ENCODE assay signal across 9 cellular contexts in the genomic region with DNA sequence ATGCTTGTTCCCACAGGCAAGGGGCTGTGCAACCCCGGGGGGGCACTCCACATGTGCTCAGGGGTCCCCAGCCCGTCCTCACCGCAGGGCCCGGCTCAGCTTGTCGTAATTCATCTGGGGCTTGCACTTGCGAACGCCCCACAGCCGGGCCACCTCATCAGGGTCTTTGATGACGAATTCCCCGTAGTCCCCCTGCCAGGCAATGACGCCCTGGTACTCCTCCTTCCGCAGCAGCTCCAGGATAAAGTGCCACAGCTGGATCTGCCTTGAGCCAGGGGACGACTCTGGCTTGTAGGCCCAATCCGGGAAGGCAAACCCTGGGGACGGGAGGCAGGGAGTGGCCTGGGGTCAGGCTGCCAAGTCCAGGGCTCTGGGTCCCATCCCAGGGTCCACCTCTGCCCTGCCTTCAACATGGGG. TPM values are rescaled to one million over a fixed set of nuclear protein-coding genes. Genes with fewer than 3 reads are reported as not detected.
A peak's percentile ranks its signal among the peaks of the same experiment; 100 is the strongest.
DNase-seq lines count a peak whose midpoint lies in the region; ATAC-seq and TF ChIP-seq lines count a peak whose summit lies in the region.
"Had no signal": no experiment of that assay in that cellular context is flagged by ENCODE, and none has a peak within 500 bp of the region (broad histone marks: within the 10 kb centered on the region; RNA-seq: fewer than 3 reads in every experiment).

No MANE protein-coding gene starts in this region.

- H3K79me2 ChIP-seq in mesendoderm (ENCODE audit: control insufficient read depth, insufficient read depth, low read length): peaks cover 33% of the 10 kb centered on the region

- H3K27ac Mint-ChIP-seq in activated CD4-positive, alpha-beta T cell treated with anti-CD3 and anti-CD28 coated beads, Interleukin-2, amount 10 ng/mL, durations not matched to agents 7 days and 5 days: peak overlapping the region; percentile 81

- H3K4me3 Mint-ChIP-seq in activated CD4-positive, alpha-beta T cell treated with anti-CD3 and anti-CD28 coated beads, Interleukin-2, amount 10 ng/mL, durations not matched to agents 7 days and 5 days: no peak overlapping the region

- DNase-seq in activated CD4-positive, alpha-beta T cell treated with anti-CD3 and anti-CD28 coated beads, Interleukin-2, amount 10 ng/mL, durations not matched to agents 7 days and 5 days: no peak
- DNase-seq in activated CD4-positive, alpha-beta T cell treated with anti-CD3 and anti-CD28 coated beads for 4 hours: no peak
- DNase-seq in breast epithelium (ENCODE audit: low spot score in 2 of 2) (peak in 1 of 2 donors; percentile 22), mesendoderm (no peak), thyroid gland (no peak), NCI-H526 (lab: John Stamatoyannopoulos, UW) (no peak)
- DNase-seq in effector CD4-positive, alpha-beta T cell: no peak

- WGBS in mesendoderm (ENCODE audit: extremely low coverage, insufficient coverage, low lambda C conversion rate): no CpG with 5 or more reads among the region's 15 CpGs
- WGBS in thyroid gland, 2 donors: 63 to 71% methylated on average over 6 to 12 of the region's 15 CpGs

- H2BK15ac ChIP-seq in mesendoderm (replicated peaks; ENCODE audit: low read depth): no peak overlapping the region

- H3K9me3 Mint-ChIP-seq in activated CD4-positive, alpha-beta T cell treated with anti-CD3 and anti-CD28 coated beads, Interleukin-2, amount 10 ng/mL, durations not matched to agents 7 days and 5 days: no peaks in the 10 kb centered on the region

- no peak overlapping the region for H4K8ac ChIP-seq in mesendoderm (ENCODE audit: low read depth, low read length)

- H3K18ac ChIP-seq in mesendoderm (ENCODE audit: low read length): no peak overlapping the region

- POLR2A ChIA-PET in activated CD4-positive, alpha-beta T cell treated with anti-CD3 and anti-CD28 coated beads, Interleukin-2, amount 10 ng/mL, durations not matched to agents 7 days and 5 days (lab: Charles Lee): no interaction called here

- H3K36me3 Mint-ChIP-seq in activated CD4-positive, alpha-beta T cell treated with anti-CD3 and anti-CD28 coated beads, Interleukin-2, amount 10 ng/mL, durations not matched to agents 7 days and 5 days (ENCODE audit: low read depth): no peaks in the 10 kb centered on the region

- H3K4me3 ChIP-seq in breast epithelium (peak overlapping the region; percentile 7 to 98 (median 20)), mesendoderm (ENCODE audit: low read length) (no peak overlapping the region), thyroid gland (replicated peaks in 1 of 3) (no peak overlapping the region)

- H3K27me3 Mint-ChIP-seq in activated CD4-positive, alpha-beta T cell treated with anti-CD3 and anti-CD28 coated beads, Interleukin-2, amount 10 ng/mL, durations not matched to agents 7 days and 5 days: no peaks in the 10 kb centered on the region

- no peak overlapping the region for H2BK120ac ChIP-seq in mesendoderm (ENCODE audit: low read depth, low read length)

- H3K79me1 ChIP-seq in mesendoderm (ENCODE audit: low read length): peaks cover 21% of the 10 kb centered on the region

- H3K9ac ChIP-seq in mesendoderm (ENCODE audit: low read length): no peak overlapping the region

- no peak overlapping the region for H4K5ac ChIP-seq in mesendoderm (ENCODE audit: low read length)

- TF ChIP-seq CTCF in breast epithelium (IDR thresholded peaks at IDR 0.05) (no peak), thyroid gland (IDR thresholded peaks at IDR 0.05) (no peak)

- no peak overlapping the region for H2BK5ac ChIP-seq in mesendoderm (ENCODE audit: low read length)

- H3K36me3 ChIP-seq in breast epithelium (no peaks in the 10 kb centered on the region), mesendoderm (ENCODE audit: control insufficient read depth, insufficient read depth, low read length) (peaks cover 8% of the 10 kb centered on the region), thyroid gland (peaks cover 0 to 12% of the 10 kb centered on the region in 2 donors)

- H3K9me3 ChIP-seq in breast epithelium (no peaks in the 10 kb centered on the region), thyroid gland (no peaks in the 10 kb centered on the region)

- no peak overlapping the region for H2AK5ac ChIP-seq in mesendoderm (ENCODE audit: low read length)

- H3K27me3 ChIP-seq in breast epithelium (no peaks in the 10 kb centered on the region), mesendoderm (ENCODE audit: insufficient read depth, low read length, poor library complexity) (no peaks in the 10 kb centered on the region), thyroid gland (no peaks in the 10 kb centered on the region)

- H3K4me2 ChIP-seq in mesendoderm (ENCODE audit: low read length): no peak overlapping the region

- H3K27ac ChIP-seq in breast epithelium (peak overlapping the region; percentile 100), mesendoderm (ENCODE audit: low read depth, low read length) (no peak overlapping the region), thyroid gland (peak overlapping the region; percentile 32 to 97 (median 65))

- ATAC-seq in HG03342 (IDR thresholded peaks at IDR 0.05; ENCODE audit: unreplicated experiment): no peak
- ATAC-seq: left colon had no signal

- no peak overlapping the region for H3K23ac ChIP-seq in mesendoderm (ENCODE audit: low read length)

- peaks cover 14 to 28% of the 10 kb centered on the region in 2 donors for H3K4me1 ChIP-seq in breast epithelium
- H3K4me1 ChIP-seq in mesendoderm (ENCODE audit: control insufficient read depth, low read depth, low read length): peaks cover 11% of the 10 kb centered on the region
- H3K4me1 ChIP-seq in thyroid gland: peaks cover 22 to 53% of the 10 kb centered on the region in 2 donors

- CTCF ChIA-PET in activated CD4-positive, alpha-beta T cell treated with anti-CD3 and anti-CD28 coated beads, Interleukin-2, amount 10 ng/mL, durations not matched to agents 7 days and 5 days (lab: Charles Lee): interaction anchor here (0.8 to 2.8 kb wide), 2 partner anchors 29 to 35 kb away, joined by 3 to 14 read pairs; no protein-coding TSS in a partner anchor

- peak overlapping the region; percentile 34 for H3K56ac ChIP-seq in mesendoderm (ENCODE audit: low read length)

- H3K4ac ChIP-seq in mesendoderm (ENCODE audit: low read depth, low read length): no peak overlapping the region

- TF ChIP-seq POLR2A in breast epithelium (IDR thresholded peaks at IDR 0.05) (no peak), thyroid gland (IDR thresholded peaks at IDR 0.05) (no peak)

- intact Hi-C loops in breast epithelium (cut with DNase I; ENCODE audit: low total_unique reads): no loop called here
- intact Hi-C loops in thyroid gland (cut with DNase I): no loop called here

- peaks cover 40% of the 10 kb centered on the region for H3K4me1 Mint-ChIP-seq in activated CD4-positive, alpha-beta T cell treated with anti-CD3 and anti-CD28 coated beads, Interleukin-2, amount 10 ng/mL, durations not matched to agents 7 days and 5 days

RNA-seq across cellular contexts. Expression of a gene that starts 4.7 kb away (rescaled TPM):
- total RNA-seq in activated CD4-positive, alpha-beta T cell treated with anti-CD3 and anti-CD28 coated beads, Interleukin-2, amount 10 ng/mL, durations not matched to agents 7 days and 5 days: 10 to 100 TPM; 56.5 to 57.9 TPM
- total RNA-seq in breast epithelium (10 to 100 TPM; 11.4 to 38.6 (median 24.3) TPM), thyroid gland (10 to 100 TPM; 27.5 to 50.2 (median 39.2) TPM)
- polyA plus RNA-seq in mesendoderm (2013, experiment 1 of 2): 42.7 TPM
- 42.7 TPM for polyA plus RNA-seq in mesendoderm (2013, experiment 2 of 2)

RNA-seq across cellular contexts. Expression of a gene that starts 7.9 kb away (rescaled TPM):
- total RNA-seq in activated CD4-positive, alpha-beta T cell treated with anti-CD3 and anti-CD28 coated beads, Interleukin-2, amount 10 ng/mL, durations not matched to agents 7 days and 5 days: 10 to 100 TPM; 42.7 to 53.4 TPM
- 10 to 100 TPM; 18.7 to 22.1 (median 19.8) TPM for total RNA-seq in breast epithelium
- 71.8 TPM for polyA plus RNA-seq in mesendoderm (2013, experiment 1 of 2)
- polyA plus RNA-seq in mesendoderm (2013, experiment 2 of 2): 66.5 TPM
- 10 to 100 TPM; 19.1 to 32.6 (median 24.6) TPM for total RNA-seq in thyroid gland

RNA-seq across cellular contexts. Expression of a gene that starts 18.8 kb away (rescaled TPM):
- 10 to 100 TPM; 69.3 to 81.0 TPM for total RNA-seq in activated CD4-positive, alpha-beta T cell treated with anti-CD3 and anti-CD28 coated beads, Interleukin-2, amount 10 ng/mL, durations not matched to agents 7 days and 5 days
- total RNA-seq in breast epithelium (10 to 100 TPM; 20.2 to 25.6 (median 24.9) TPM), thyroid gland (10 to 100 TPM; 50.6 to 98.3 (median 56.9) TPM)
- polyA plus RNA-seq in mesendoderm (2013, experiment 1 of 2): 21.7 TPM
- polyA plus RNA-seq in mesendoderm (2013, experiment 2 of 2): 22.2 TPM

RNA-seq across cellular contexts. Expression of a gene that starts 30.1 kb away (rescaled TPM):
- 10 to 100 TPM; 18.0 to 18.5 TPM for total RNA-seq in activated CD4-positive, alpha-beta T cell treated with anti-CD3 and anti-CD28 coated beads, Interleukin-2, amount 10 ng/mL, durations not matched to agents 7 days and 5 days
- total RNA-seq in breast epithelium (1 to 10 TPM; 4.0 to 6.9 (median 6.0) TPM), thyroid gland (1 to 10 TPM; 4.6 to 7.9 (median 6.8) TPM)
- polyA plus RNA-seq in mesendoderm (2013, experiment 1 of 2): 5.9 TPM
- 6.1 TPM for polyA plus RNA-seq in mesendoderm (2013, experiment 2 of 2)

RNA-seq across cellular contexts. Expression of a gene that starts 32.8 kb away (rescaled TPM):
- 10 to 100 TPM; 37.2 to 42.4 TPM for total RNA-seq in activated CD4-positive, alpha-beta T cell treated with anti-CD3 and anti-CD28 coated beads, Interleukin-2, amount 10 ng/mL, durations not matched to agents 7 days and 5 days
- total RNA-seq in breast epithelium (10 to 100 TPM; 31.4 to 64.0 (median 37.0) TPM), thyroid gland (10 to 100 TPM; 46.1 to 55.8 (median 50.2) TPM)
- 18.5 TPM for polyA plus RNA-seq in mesendoderm (2013, experiment 1 of 2)
- polyA plus RNA-seq in mesendoderm (2013, experiment 2 of 2): 17.7 TPM

Comparison
In these comparisons a context has a peak if more than half of its experiments do, and no peak if none do; other contexts are left out.
1. H3K4me3 ChIP-seq: peak in breast epithelium (3 of 3); none in mesendoderm (single experiment) and thyroid gland (0 of 3).